5 cellular contexts compared by ENCODE assay signal in the genomic region with DNA sequence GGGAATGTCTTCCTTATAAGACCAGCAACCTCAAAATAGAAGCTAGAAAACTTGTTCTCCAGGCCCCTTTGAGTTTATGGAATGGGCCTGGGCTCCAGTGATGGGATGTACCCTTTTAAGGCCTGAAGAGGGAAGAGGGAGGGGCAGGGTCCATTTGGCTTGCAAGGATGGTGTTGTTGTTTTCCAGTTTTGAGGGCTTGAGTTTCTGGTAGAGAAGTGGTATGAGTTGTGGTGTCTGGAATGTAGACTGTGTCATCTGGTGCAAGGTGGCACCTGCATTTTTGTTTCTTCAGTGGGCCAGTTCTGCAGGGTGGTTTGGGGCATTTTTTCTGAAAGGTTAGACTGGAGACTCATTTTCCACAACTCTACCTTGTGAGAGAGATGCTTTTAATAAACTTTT.
"Had no signal": no experiment of that assay in that cellular context is flagged by ENCODE, and none has a peak within 500 bp of the region (broad histone marks: within the 10 kb centered on the region; RNA-seq: fewer than 3 reads in every experiment).

No MANE protein-coding gene starts in this region.

- H3K4me2 ChIP-seq: GM23338 had no signal

- H2AFZ ChIP-seq: GM23338 had no signal

- DNase-seq: H9, HCEC 1CT had no signal

- ATAC-seq: GM23338, HepG2 had no signal

- H3K27ac ChIP-seq: HL-60 had no signal

- H3K4me3 ChIP-seq: GM23338 had no signal
